ENCODE assay signal across 8 cellular contexts in genomic region chr3:123489400-123490004, GRCh38. TPM values are rescaled to one million over a fixed set of nuclear protein-coding genes. Genes with fewer than 3 reads are reported as not detected.
DNase-seq lines count a peak whose midpoint lies in the region; ATAC-seq and TF ChIP-seq lines count a peak whose summit lies in the region.

No MANE protein-coding gene starts in this region.

- no peak for TF ChIP-seq POLR2A in NB4 (IDR thresholded peaks at IDR 0.05; ENCODE audit: extremely low read depth, insufficient read length)

- peak; percentile 49 for ATAC-seq in T-helper 17 cell

- H3K27me3 ChIP-seq in kidney epithelial cell (ENCODE audit: control insufficient read depth, insufficient read depth, low read length) = peaks cover 2% of the 10 kb centered on the region

- H3K27ac ChIP-seq in caudate nucleus (ENCODE audit: low read depth, low read length) = peak overlapping the region; percentile 2

- TF ChIP-seq CTCF in NB4 (IDR thresholded peaks at IDR 0.05; ENCODE audit: low read depth, low read length) (peak; percentile 79), kidney epithelial cell (IDR thresholded peaks at IDR 0.05; ENCODE audit: insufficient read depth, low read length, poor library complexity, severe bottlenecking) (peak; percentile 94)

- no peaks in the 10 kb centered on the region for H3K9me3 ChIP-seq in T-helper 17 cell (ENCODE audit: control insufficient read depth, low read length, poor library complexity, severe bottlenecking)

- no peak overlapping the region for H3K27ac Mint-ChIP-seq in T-helper 17 cell

- H3K36me3 Mint-ChIP-seq in T-helper 17 cell (ENCODE audit: low read depth) = peaks cover 5% of the 10 kb centered on the region

- H3K4me3 Mint-ChIP-seq in T-helper 17 cell = no peak overlapping the region

- peaks cover 2% of the 10 kb centered on the region for H3K4me1 Mint-ChIP-seq in T-helper 17 cell

- H3K27me3 Mint-ChIP-seq in T-helper 17 cell = peaks cover 13% of the 10 kb centered on the region

- H3K4me3 ChIP-seq in NB4 (ENCODE audit: low read depth, low read length) = no peak overlapping the region
- no peak overlapping the region for H3K4me3 ChIP-seq in kidney epithelial cell (ENCODE audit: low read depth, low read length)

- H3K36me3 ChIP-seq in kidney epithelial cell (ENCODE audit: control insufficient read depth, insufficient read depth, low read length) = no peaks in the 10 kb centered on the region

- DNase-seq in NCI-H2081 (lab: John Stamatoyannopoulos, UW) (peak; percentile 68 to 72), NCI-H2081 treated with DMSO at 0.1 percent for 48 hours (lab: John Stamatoyannopoulos, UW) (no peak), NB4 (ENCODE audit: low read depth) (peak; percentile 57), T-helper 17 cell (peak in 1 of 3 donors; percentile 30), caudate nucleus (lab: John Stamatoyannopoulos, UW) (peak in 54 of 61 donors; percentile 10 to 84 (median 50)), kidney epithelial cell (ENCODE audit: low read depth) (peak; percentile 10), NCI-H187 treated with DMSO at 0.1 percent for 48 hours (lab: John Stamatoyannopoulos, UW) (no peak)
- peak; percentile 45 to 64 for DNase-seq in stimulated activated CD4-positive, alpha-beta T cell treated with anti-CD3 and anti-CD28 coated beads, Interleukin-2, amount 100 ng/mL, for 24 hours

RNA-seq across cellular contexts. Expression of gene ADCY5, which starts 40.6 kb away (rescaled TPM):
- not detected for total RNA-seq in T-helper 17 cell
- 0.67 and 1.5 TPM in 2 replicates for total RNA-seq in kidney epithelial cell

Comparison
In these comparisons a context has a peak if more than half of its experiments do, and no peak if none do; other contexts are left out.
1. DNase-seq: peak in NCI-H2081 (2 of 2), NB4 (single experiment), caudate nucleus (54 of 61), kidney epithelial cell (single experiment) and stimulated activated CD4-positive, alpha-beta T cell treated with anti-CD3 and anti-CD28 coated beads, Interleukin-2, amount 100 ng/mL, for 24 hours (2 of 2); none in NCI-H2081 treated with DMSO at 0.1 percent for 48 hours (single experiment) and NCI-H187 treated with DMSO at 0.1 percent for 48 hours (single experiment).